Comparison of ENCODE assay signal across 1 cellular context in the genomic region with DNA sequence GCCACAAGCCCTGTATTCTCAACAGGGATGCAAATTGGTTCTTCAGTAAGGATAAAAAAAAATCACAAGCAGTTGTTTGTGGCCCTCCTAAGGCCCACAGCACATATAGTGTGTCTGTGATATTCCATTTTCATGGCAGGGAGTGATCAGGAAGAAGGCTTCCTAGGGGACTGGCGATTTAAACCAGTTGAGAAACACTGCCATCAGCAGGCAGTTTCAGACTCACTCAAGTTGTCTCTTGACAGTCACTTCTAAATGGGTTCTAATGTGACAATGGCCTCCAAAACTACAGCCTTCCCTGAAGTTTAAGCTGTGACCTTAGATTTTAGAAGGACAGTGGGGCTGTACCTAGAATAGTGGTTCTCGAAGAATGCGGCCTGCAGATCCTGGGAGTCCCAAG.
TF ChIP-seq lines count a peak whose summit lies in the region.

No MANE protein-coding gene starts in this region.

TF ChIP-seq in HCT116, 20 proteins besides CTCF, POLR2A, EP300 and RAD21 (continued from another document):
- TF ChIP-seq, protein P1, sequence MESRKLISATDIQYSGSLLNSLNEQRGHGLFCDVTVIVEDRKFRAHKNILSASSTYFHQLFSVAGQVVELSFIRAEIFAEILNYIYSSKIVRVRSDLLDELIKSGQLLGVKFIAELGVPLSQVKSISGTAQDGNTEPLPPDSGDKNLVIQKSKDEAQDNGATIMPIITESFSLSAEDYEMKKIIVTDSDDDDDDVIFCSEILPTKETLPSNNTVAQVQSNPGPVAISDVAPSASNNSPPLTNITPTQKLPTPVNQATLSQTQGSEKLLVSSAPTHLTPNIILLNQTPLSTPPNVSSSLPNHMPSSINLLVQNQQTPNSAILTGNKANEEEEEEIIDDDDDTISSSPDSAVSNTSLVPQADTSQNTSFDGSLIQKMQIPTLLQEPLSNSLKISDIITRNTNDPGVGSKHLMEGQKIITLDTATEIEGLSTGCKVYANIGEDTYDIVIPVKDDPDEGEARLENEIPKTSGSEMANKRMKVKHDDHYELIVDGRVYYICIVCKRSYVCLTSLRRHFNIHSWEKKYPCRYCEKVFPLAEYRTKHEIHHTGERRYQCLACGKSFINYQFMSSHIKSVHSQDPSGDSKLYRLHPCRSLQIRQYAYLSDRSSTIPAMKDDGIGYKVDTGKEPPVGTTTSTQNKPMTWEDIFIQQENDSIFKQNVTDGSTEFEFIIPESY (IDR thresholded peaks at IDR 0.05; ENCODE audit: extremely low read depth, insufficient replicate concordance, low read length), result no peak
- no peak for TF ChIP-seq YY1 (IDR thresholded peaks at IDR 0.05; ENCODE audit: extremely low read depth, insufficient replicate concordance, low read depth, low read length)
- TF ChIP-seq TCF7L2 (IDR thresholded peaks at IDR 0.05; ENCODE audit: borderline replicate concordance, extremely low read depth, insufficient read depth, insufficient read length), result no peak
- TF ChIP-seq EZH2phosphoT487 (IDR thresholded peaks at IDR 0.05; ENCODE audit: borderline replicate concordance), result no peak
- no peak for TF ChIP-seq SP1 (IDR thresholded peaks at IDR 0.05; ENCODE audit: low read depth)
- no peak for TF ChIP-seq JUND (IDR thresholded peaks at IDR 0.05)
- TF ChIP-seq, protein P2, sequence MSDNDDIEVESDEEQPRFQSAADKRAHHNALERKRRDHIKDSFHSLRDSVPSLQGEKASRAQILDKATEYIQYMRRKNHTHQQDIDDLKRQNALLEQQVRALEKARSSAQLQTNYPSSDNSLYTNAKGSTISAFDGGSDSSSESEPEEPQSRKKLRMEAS (IDR thresholded peaks at IDR 0.05), result no peak
- TF ChIP-seq ZNF274 (IDR thresholded peaks at IDR 0.05; ENCODE audit: low read depth, low read length), result no peak
- no peak for TF ChIP-seq SIN3A (IDR thresholded peaks at IDR 0.05; ENCODE audit: low read depth)
- TF ChIP-seq EZH2 (IDR thresholded peaks at IDR 0.05), result no peak
- no peak for TF ChIP-seq CEBPB (IDR thresholded peaks at IDR 0.05; ENCODE audit: low read depth)
- no peak for TF ChIP-seq ELF1 (IDR thresholded peaks at IDR 0.05; ENCODE audit: borderline replicate concordance, low read depth)
